In the genomic region with DNA sequence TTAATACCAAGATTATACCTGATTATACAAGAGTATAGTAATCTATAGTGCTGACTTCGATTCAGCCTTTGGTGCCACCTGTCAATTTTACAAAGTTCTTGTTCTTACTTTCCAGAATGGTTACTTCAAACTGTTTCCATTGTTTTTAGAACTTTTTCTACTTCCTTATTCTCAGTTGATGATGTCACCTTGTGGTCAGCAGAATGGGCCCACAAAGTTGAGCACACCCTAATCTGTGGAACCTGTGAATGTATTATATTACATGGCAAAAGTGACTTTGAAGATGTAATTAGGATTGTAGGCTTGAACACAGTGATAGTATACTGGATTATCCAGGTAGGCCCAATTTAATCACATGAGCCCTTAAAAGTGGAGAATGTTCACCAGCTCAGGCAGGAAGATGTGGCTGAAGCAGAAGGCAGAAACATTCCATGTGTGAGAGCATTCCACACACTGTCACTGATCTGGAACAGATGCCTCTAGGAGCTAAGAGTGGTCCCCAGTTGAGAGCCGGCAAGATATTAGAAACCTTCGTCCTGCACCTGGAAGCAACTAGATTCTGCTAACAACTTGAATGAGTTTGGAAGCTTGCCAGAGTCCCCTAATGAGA, we compare ENCODE assay signal across 12 cellular contexts. TPM values are rescaled to one million over a fixed set of nuclear protein-coding genes. Genes with fewer than 3 reads are reported as not detected.
DNase-seq lines count a peak whose midpoint lies in the region; ATAC-seq and TF ChIP-seq lines count a peak whose summit lies in the region.
"Had no signal": no experiment of that assay in that cellular context is flagged by ENCODE, and none has a peak within 500 bp of the region (broad histone marks: within the 10 kb centered on the region; RNA-seq: fewer than 3 reads in every experiment).

No MANE protein-coding gene starts in this region.

- CTCF ChIA-PET in GM10248 (lab: Yijun Ruan, JAX), result interaction anchor here (1.2 to 2.6 kb wide), 3 partner anchors 15 to 62 kb away, joined by 3 to 6 read pairs (median 4); no protein-coding TSS in a partner anchor

- peaks cover 7% of the 10 kb centered on the region for H3K4me1 Mint-ChIP-seq in activated T-helper 2 cell treated with anti-CD3 and anti-CD28 coated beads, Interferon-gamma antibody, Interleukin-2, Interleukin-4, amounts not matched to agents 10 μg/mL and 5 μg/mL and 100 μg/mL, durations not matched to agents 14 hours and 24 hours and 36 hours (ENCODE audit: low read depth)
- H3K4me1 Mint-ChIP-seq: naive B cell had no signal

- peaks cover 20% of the 10 kb centered on the region for H3K27me3 Mint-ChIP-seq in activated T-helper 2 cell treated with anti-CD3 and anti-CD28 coated beads, Interferon-gamma antibody, Interleukin-2, Interleukin-4, amounts not matched to agents 10 μg/mL and 5 μg/mL and 100 μg/mL, durations not matched to agents 14 hours and 24 hours and 36 hours (ENCODE audit: low read depth)

- intact Hi-C loops in activated T-helper 2 cell treated with anti-CD3 and anti-CD28 coated beads, Interferon-gamma antibody, Interleukin-2, Interleukin-4, amounts not matched to agents 10 μg/mL and 5 μg/mL and 100 μg/mL, durations not matched to agents 14 hours and 24 hours and 36 hours (cut with micrococcal nuclease), result no loop called here

- no peaks in the 10 kb centered on the region for H3K36me3 Mint-ChIP-seq in activated T-helper 2 cell treated with anti-CD3 and anti-CD28 coated beads, Interferon-gamma antibody, Interleukin-2, Interleukin-4, amounts not matched to agents 10 μg/mL and 5 μg/mL and 100 μg/mL, durations not matched to agents 14 hours and 24 hours and 36 hours (ENCODE audit: low read depth)
- H3K36me3 Mint-ChIP-seq: naive B cell had no signal

- ATAC-seq in GM18867 (IDR thresholded peaks at IDR 0.05; ENCODE audit: unreplicated experiment) (peak; percentile 80), GM21381 (IDR thresholded peaks at IDR 0.05; ENCODE audit: unreplicated experiment) (no peak)
- ATAC-seq: gastrocnemius medialis had no signal

- TF ChIP-seq CTCF in GM10248 (IDR thresholded peaks at IDR 0.05; ENCODE audit: control extremely low read depth, extremely low read depth, low read depth, missing control alignments), result no peak

- DNase-seq in A172 (ENCODE audit: low spot score) (peak; percentile 7), KBM-7 (peak; percentile 47), astrocyte of the hippocampus (ENCODE audit: low read depth, low spot score) (peak; percentile 15), NCI-H1694 treated with DMSO at 0.1 percent for 48 hours (lab: John Stamatoyannopoulos, UW) (no peak), GM10248 (ENCODE audit: extremely low spot score) (no peak)
- DNase-seq in activated T-helper 2 cell treated with anti-CD3 and anti-CD28 coated beads, Interferon-gamma antibody, Interleukin-2, Interleukin-4, amounts not matched to agents 10 μg/mL and 5 μg/mL and 100 μg/mL, durations not matched to agents 14 hours and 24 hours and 36 hours (ENCODE audit: low spot score), result no peak
- DNase-seq: activated CD4-positive, alpha-beta T cell treated with anti-CD3 and anti-CD28 coated beads, Interleukin-2, amount 50 U/mL, for 1 hour; gastrocnemius medialis; naive B cell; NCI-H526 treated with DMSO at 0.1 percent for 48 hours had no signal

- in situ Hi-C loops in KBM-7 (cut with MboI; ENCODE audit: low pct_unique_long_range_greater_than_20kb, low sequenced_read_pairs), result no loop called here

- H3K27ac Mint-ChIP-seq in activated T-helper 2 cell treated with anti-CD3 and anti-CD28 coated beads, Interferon-gamma antibody, Interleukin-2, Interleukin-4, amounts not matched to agents 10 μg/mL and 5 μg/mL and 100 μg/mL, durations not matched to agents 14 hours and 24 hours and 36 hours, result no peak overlapping the region
- H3K27ac Mint-ChIP-seq: naive B cell had no signal

- POLR2A ChIA-PET in GM10248 (lab: Yijun Ruan, JAX), result no interaction called here

- no peaks in the 10 kb centered on the region for H3K9me3 Mint-ChIP-seq in activated T-helper 2 cell treated with anti-CD3 and anti-CD28 coated beads, Interferon-gamma antibody, Interleukin-2, Interleukin-4, amounts not matched to agents 10 μg/mL and 5 μg/mL and 100 μg/mL, durations not matched to agents 14 hours and 24 hours and 36 hours
- H3K9me3 Mint-ChIP-seq: naive B cell had no signal

- no peak overlapping the region for H3K4me3 Mint-ChIP-seq in activated T-helper 2 cell treated with anti-CD3 and anti-CD28 coated beads, Interferon-gamma antibody, Interleukin-2, Interleukin-4, amounts not matched to agents 10 μg/mL and 5 μg/mL and 100 μg/mL, durations not matched to agents 14 hours and 24 hours and 36 hours (ENCODE audit: low read depth)

RNA-seq across cellular contexts. Expression of a gene that starts 6.3 kb away (rescaled TPM):
- total RNA-seq in A172 (2014; rRNA removed; shearing (Covaris generic)), result 29.4 and 50.3 TPM in 2 replicates
- 0.50 and 1.0 TPM in 2 replicates for total RNA-seq in activated T-helper 2 cell treated with anti-CD3 and anti-CD28 coated beads, Interferon-gamma antibody, Interleukin-2, Interleukin-4, amounts not matched to agents 10 μg/mL and 5 μg/mL and 100 μg/mL, durations not matched to agents 14 hours and 24 hours and 36 hours

Comparison
In these comparisons a context has a peak if more than half of its experiments do, and no peak if none do; other contexts are left out.
1. DNase-seq: peak in A172 (single experiment), KBM-7 (single experiment) and astrocyte of the hippocampus (single experiment); none in NCI-H1694 treated with DMSO at 0.1 percent for 48 hours (single experiment), activated T-helper 2 cell treated with anti-CD3 and anti-CD28 coated beads, Interferon-gamma antibody, Interleukin-2, Interleukin-4, amounts not matched to agents 10 μg/mL and 5 μg/mL and 100 μg/mL, durations not matched to agents 14 hours and 24 hours and 36 hours (single experiment) and GM10248 (single experiment).
2. RNA of a gene that starts 6.3 kb away (total RNA-seq): 29.4 to 50.3 TPM in A172; 0.50 to 1.0 TPM in activated T-helper 2 cell treated with anti-CD3 and anti-CD28 coated beads, Interferon-gamma antibody, Interleukin-2, Interleukin-4, amounts not matched to agents 10 μg/mL and 5 μg/mL and 100 μg/mL, durations not matched to agents 14 hours and 24 hours and 36 hours; every median in the first group is over 10 times any median in the second.